22 cellular contexts compared by ENCODE assay signal in the genomic region with DNA sequence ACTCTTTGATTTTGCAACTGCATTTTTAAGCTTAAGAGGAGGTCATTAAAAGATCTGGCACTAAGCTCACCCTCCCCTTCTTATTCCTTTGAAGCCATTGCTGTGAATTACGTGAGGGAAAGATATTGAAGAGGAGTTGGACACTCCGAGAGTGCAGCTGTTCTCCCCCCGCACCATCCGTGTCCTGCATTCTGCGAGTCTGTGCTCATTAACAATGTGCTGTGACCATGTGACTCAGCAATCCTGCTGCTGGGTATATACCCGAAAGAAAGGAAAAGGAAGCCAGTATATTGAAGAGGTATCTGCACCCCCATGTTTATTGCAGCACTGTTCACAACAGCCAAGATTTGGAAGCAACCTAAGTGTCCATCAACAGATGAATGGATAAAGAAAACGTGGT. TPM values are rescaled to one million over a fixed set of nuclear protein-coding genes. Genes with fewer than 3 reads are reported as not detected.
A peak's percentile ranks its signal among the peaks of the same experiment; 100 is the strongest.
DNase-seq lines count a peak whose midpoint lies in the region; ATAC-seq, FAIRE-seq and TF ChIP-seq lines count a peak whose summit lies in the region.
"Had no signal": no experiment of that assay in that cellular context is flagged by ENCODE, and none has a peak within 500 bp of the region (broad histone marks: within the 10 kb centered on the region; RNA-seq: fewer than 3 reads in every experiment).

No MANE protein-coding gene starts in this region.

- CTCF ChIA-PET in A549 (lab: Yijun Ruan, JAX), result interaction anchor here (0.6 to 1.1 kb wide), 2 partner anchors 9 to 29 kb away, joined by 3 read pairs; no protein-coding TSS in a partner anchor
- CTCF ChIA-PET in IMR-90 (lab: Yijun Ruan, JAX), result interaction anchor here (0.8 to 0.9 kb wide), 2 partner anchors 16 to 377 kb away, joined by 3 to 4 read pairs; no protein-coding TSS in a partner anchor
- CTCF ChIA-PET in activated CD4-positive, alpha-beta memory T cell treated with anti-CD3 and anti-CD28 coated beads for 36 hours (lab: Charles Lee), result no interaction called here

- H3K56ac ChIP-seq in IMR-90 (ENCODE audit: extremely low read depth, insufficient read depth, low read length), result no peak overlapping the region

- H3K27ac Mint-ChIP-seq in mesothelial cell of epicardium (peak overlapping the region; percentile 7), immature natural killer cell (no peak overlapping the region), glutamatergic neuron (ENCODE audit: unreplicated experiment) (no peak overlapping the region)
- no peak overlapping the region for H3K27ac Mint-ChIP-seq in activated CD4-positive, alpha-beta memory T cell treated with anti-CD3 and anti-CD28 coated beads for 36 hours
- H3K27ac Mint-ChIP-seq: activated CD4-positive, alpha-beta T cell treated with anti-CD3 and anti-CD28 coated beads for 36 hours; activated naive CD4-positive, alpha-beta T cell treated with anti-CD3 and anti-CD28 coated beads for 36 hours; stimulated activated effector memory CD8-positive, alpha-beta T cell treated with anti-CD3 and anti-CD28 coated beads, Interleukin-12 subunit alpha, Interleukin-12 subunit beta, amount 100 ng/mL, for 72 hours had no signal

- H3K4me1 Mint-ChIP-seq in mesothelial cell of epicardium, result peaks cover 17% of the 10 kb centered on the region
- H3K4me1 Mint-ChIP-seq in immature natural killer cell, result peaks cover 4 to 9% of the 10 kb centered on the region in 2 donors
- H3K4me1 Mint-ChIP-seq in glutamatergic neuron (ENCODE audit: low read depth, unreplicated experiment), result peaks cover 10% of the 10 kb centered on the region
- H3K4me1 Mint-ChIP-seq in activated CD4-positive, alpha-beta memory T cell treated with anti-CD3 and anti-CD28 coated beads for 36 hours (ENCODE audit: low read depth), result peaks cover 3% of the 10 kb centered on the region
- H3K4me1 Mint-ChIP-seq: activated CD4-positive, alpha-beta T cell treated with anti-CD3 and anti-CD28 coated beads for 36 hours had no signal

- TF ChIP-seq RAD21 in A549 (conservative IDR thresholded peaks at IDR 0.05 in 1 of 2, IDR thresholded peaks at IDR 0.05 in 1 of 2) (no peak), IMR-90 (IDR thresholded peaks at IDR 0.05; ENCODE audit: low read length) (no peak)

- 0 out of 3 replicates have a peak overlapping the region, but pooled peaks have one; percentile 3 for H2BK15ac ChIP-seq in IMR-90 (ENCODE audit: low read depth, low read length)

- H3K27ac ChIP-seq in A549 (no peak overlapping the region), IMR-90 (ENCODE audit: insufficient read depth, low read length) (no peak overlapping the region; the same call in 1 of the 2 replicates)
- H3K27ac ChIP-seq: tibial nerve had no signal

- no TSS peak for BruUV-seq in IMR-90 (replicated peaks; lab: Mats Ljungman, UMichigan)

- H3K27me3 ChIP-seq in IMR-90 (ENCODE audit: control insufficient read depth, insufficient read depth, low read length), result no peaks in the 10 kb centered on the region
- H3K27me3 ChIP-seq: tibial nerve had no signal

- H3K9me3 ChIP-seq in A549 (no peaks in the 10 kb centered on the region), IMR-90 (ENCODE audit: control insufficient read depth, insufficient read depth, low read length) (no peaks in the 10 kb centered on the region)
- H3K9me3 ChIP-seq: tibial nerve had no signal

- H2BK5ac ChIP-seq in IMR-90 (ENCODE audit: low read depth, low read length, poor library complexity, severe bottlenecking), result no peak overlapping the region

- 0 out of 2 replicates have a peak overlapping the region, but pooled peaks have one; percentile 58 for H3K23ac ChIP-seq in IMR-90 (ENCODE audit: low read depth, low read length)

- 61% methylated on average over 7 of the region's 7 CpGs for WGBS in A549 (ENCODE audit: missing lambda C conversion rate)
- WGBS in IMR-90 (ENCODE audit: extremely low coverage in 2 of 2, insufficient read length in 1 of 2), 2 experiments, result no CpG with 5 or more reads among the region's 7 CpGs

- H3K4me3 Mint-ChIP-seq in mesothelial cell of epicardium, result no peak overlapping the region
- H3K4me3 Mint-ChIP-seq in immature natural killer cell, result no peak overlapping the region
- H3K4me3 Mint-ChIP-seq in glutamatergic neuron (ENCODE audit: unreplicated experiment), result no peak overlapping the region
- no peak overlapping the region for H3K4me3 Mint-ChIP-seq in activated CD4-positive, alpha-beta memory T cell treated with anti-CD3 and anti-CD28 coated beads for 36 hours
- H3K4me3 Mint-ChIP-seq: activated CD4-positive, alpha-beta T cell treated with anti-CD3 and anti-CD28 coated beads for 36 hours; activated naive CD4-positive, alpha-beta T cell treated with anti-CD3 and anti-CD28 coated beads for 36 hours; brain; neural crest cell; stimulated activated effector memory CD8-positive, alpha-beta T cell treated with anti-CD3 and anti-CD28 coated beads, Interleukin-12 subunit alpha, Interleukin-12 subunit beta, amount 100 ng/mL, for 72 hours had no signal

- peak overlapping the region; percentile 44 for H2AFZ ChIP-seq in IMR-90 (replicated peaks; ENCODE audit: low read length, poor library complexity)

- in situ Hi-C loops in IMR-90 (cut with MboI; ENCODE audit: low sequenced_read_pairs), result loop anchor here (10.0 to 25.0 kb wide), 5 partner anchors 180 to 863 kb away; no protein-coding TSS in a partner anchor

- POLR2A ChIA-PET in A549 (lab: Yijun Ruan, JAX), result no interaction called here
- POLR2A ChIA-PET in IMR-90 (lab: Charles Lee; ENCODE audit: unreplicated experiment), result interaction anchor here (0.5 kb wide), 1 partner anchor 481 kb away, joined by 5 read pairs; no protein-coding TSS in a partner anchor
- POLR2A ChIA-PET in activated CD4-positive, alpha-beta memory T cell treated with anti-CD3 and anti-CD28 coated beads for 36 hours (lab: Charles Lee), result no interaction called here

- H3K9ac ChIP-seq in IMR-90 (ENCODE audit: low read depth, low read length), result no peak overlapping the region; the same call in 1 of the 2 replicates

- TF ChIP-seq POLR2A in A549 (IDR thresholded peaks at IDR 0.05; ENCODE audit: low read length) (no peak), IMR-90 (IDR thresholded peaks at IDR 0.05; ENCODE audit: low read depth, low read length) (no peak)

- no peak overlapping the region for H4K5ac ChIP-seq in IMR-90 (ENCODE audit: low read depth, low read length)

- ATAC-seq in A549 (no peak), IMR-90 (ENCODE audit: low read depth) (peak; percentile 80)
- ATAC-seq: activated CD4-positive, alpha-beta T cell treated with anti-CD3 and anti-CD28 coated beads for 36 hours; stimulated activated effector memory CD8-positive, alpha-beta T cell treated with anti-CD3 and anti-CD28 coated beads, Interleukin-12 subunit alpha, Interleukin-12 subunit beta, amount 100 ng/mL, for 72 hours had no signal

- no peak for TF ChIP-seq CTCF in A549 (IDR thresholded peaks at IDR 0.05)
- no peak for TF ChIP-seq CTCF in IMR-90 (conservative IDR thresholded peaks at IDR 0.05; ENCODE audit: low read depth, low read length)
- TF ChIP-seq CTCF in cardiac fibroblast (IDR thresholded peaks at IDR 0.05; ENCODE audit: low read depth, low read length), result no peak
- TF ChIP-seq CTCF in mesothelial cell of epicardium (IDR thresholded peaks at IDR 0.05; ENCODE audit: unreplicated experiment), result no peak
- no peak for TF ChIP-seq CTCF in glutamatergic neuron (IDR thresholded peaks at IDR 0.05; ENCODE audit: partially characterized antibody, unreplicated experiment)

- no peak for TF ChIP-seq EP300 in A549 (IDR thresholded peaks at IDR 0.05)

- no peaks in the 10 kb centered on the region for H3K36me3 Mint-ChIP-seq in mesothelial cell of epicardium
- no peaks in the 10 kb centered on the region for H3K36me3 Mint-ChIP-seq in immature natural killer cell
- H3K36me3 Mint-ChIP-seq in glutamatergic neuron (ENCODE audit: unreplicated experiment), result peaks cover 6% of the 10 kb centered on the region
- H3K36me3 Mint-ChIP-seq in activated CD4-positive, alpha-beta memory T cell treated with anti-CD3 and anti-CD28 coated beads for 36 hours, result no peaks in the 10 kb centered on the region
- H3K36me3 Mint-ChIP-seq: brain; stimulated activated effector memory CD8-positive, alpha-beta T cell treated with anti-CD3 and anti-CD28 coated beads, Interleukin-12 subunit alpha, Interleukin-12 subunit beta, amount 100 ng/mL, for 72 hours had no signal

- H3K9me3 Mint-ChIP-seq in mesothelial cell of epicardium (peaks cover 6% of the 10 kb centered on the region), immature natural killer cell (no peaks in the 10 kb centered on the region), glutamatergic neuron (ENCODE audit: unreplicated experiment) (no peaks in the 10 kb centered on the region)
- no peaks in the 10 kb centered on the region for H3K9me3 Mint-ChIP-seq in activated CD4-positive, alpha-beta memory T cell treated with anti-CD3 and anti-CD28 coated beads for 36 hours
- H3K9me3 Mint-ChIP-seq: activated naive CD4-positive, alpha-beta T cell treated with anti-CD3 and anti-CD28 coated beads for 36 hours; stimulated activated effector memory CD8-positive, alpha-beta T cell treated with anti-CD3 and anti-CD28 coated beads, Interleukin-12 subunit alpha, Interleukin-12 subunit beta, amount 100 ng/mL, for 72 hours had no signal

- H3K27me3 Mint-ChIP-seq in mesothelial cell of epicardium (ENCODE audit: low read depth) (no peaks in the 10 kb centered on the region), immature natural killer cell (ENCODE audit: low read depth in 3 of 3) (peaks cover 9 to 15% (median 12%) of the 10 kb centered on the region in 3 donors), glutamatergic neuron (ENCODE audit: unreplicated experiment) (peaks cover 5% of the 10 kb centered on the region)
- H3K27me3 Mint-ChIP-seq in activated CD4-positive, alpha-beta memory T cell treated with anti-CD3 and anti-CD28 coated beads for 36 hours, result peaks cover 14% of the 10 kb centered on the region

- peak overlapping the region in 1 of 2 experiments; percentile 16; a peak in 2 of 4 replicates for H4K8ac ChIP-seq in IMR-90 (ENCODE audit: low read depth in 2 of 2, low read length in 2 of 2)

- 0 out of 2 replicates have a peak overlapping the region, but pooled peaks have one; percentile 4 for H4K91ac ChIP-seq in IMR-90 (ENCODE audit: insufficient read depth, low read depth, low read length)

- H3K4me2 ChIP-seq in A549, result no peak overlapping the region
- peak overlapping the region; percentile 76 for H3K4me2 ChIP-seq in IMR-90 (ENCODE audit: low read depth, low read length)

- no peak overlapping the region for H3K4ac ChIP-seq in IMR-90 (ENCODE audit: low read depth, low read length)

- intact Hi-C loops in IMR-90 (cut with micrococcal nuclease), result loop anchor here (5.0 to 10.0 kb wide), 4 partner anchors 98 to 623 kb away; no protein-coding TSS in a partner anchor
- intact Hi-C loops in activated CD4-positive, alpha-beta memory T cell treated with anti-CD3 and anti-CD28 coated beads for 36 hours (cut with micrococcal nuclease), result loop anchor here (5.0 to 10.0 kb wide), 3 partner anchors 190 to 623 kb away; partner anchors contain the start of gene SPIN1

- 0 out of 2 replicates have a peak overlapping the region, but pooled peaks have one; percentile 0 for H2BK20ac ChIP-seq in IMR-90 (ENCODE audit: low read depth, low read length)

- H3K4me1 ChIP-seq in A549, result peaks cover 8% of the 10 kb centered on the region; the same call in 2 of the 3 replicates
- H3K4me1 ChIP-seq in IMR-90 (ENCODE audit: control insufficient read depth, insufficient read depth, low read length), result peaks cover 3% of the 10 kb centered on the region; the same call in 1 of the 2 replicates

- H3K4me3 ChIP-seq in A549 (no peak overlapping the region), IMR-90 (ENCODE audit: insufficient read depth, low read depth, low read length) (no peak overlapping the region), cardiac fibroblast (replicated peaks in 1 of 2; ENCODE audit: low read depth in 2 of 2, low read length in 2 of 2) (no peak overlapping the region)
- H3K4me3 ChIP-seq: lung, tibial nerve had no signal

- H2AK9ac ChIP-seq in IMR-90 (replicated peaks; ENCODE audit: low read depth, low read length, poor library complexity), result no peak overlapping the region

- H3K36me3 ChIP-seq in IMR-90 (ENCODE audit: control insufficient read depth, insufficient read depth, low read length), result no peaks in the 10 kb centered on the region
- H3K36me3 ChIP-seq: tibial nerve had no signal

- dilution Hi-C loops in IMR-90 (cut with HindIII; ENCODE audit: low sequenced_read_pairs, unreplicated experiment), result no loop called here

- no peak overlapping the region for H2AK5ac ChIP-seq in IMR-90 (ENCODE audit: low read depth, low read length)

- H4K20me1 ChIP-seq in IMR-90 (ENCODE audit: insufficient read depth, low read length), result no peaks in the 10 kb centered on the region

- no peaks in the 10 kb centered on the region; a peak in 1 of 4 replicates for H3K79me1 ChIP-seq in IMR-90 (ENCODE audit: low read depth in 1 of 2, low read length in 2 of 2)

- no peak for FAIRE-seq in A549 (lab: Jason Lieb, UNC)

- H3K14ac ChIP-seq in IMR-90 (replicated peaks; ENCODE audit: low read depth, low read length), result peak overlapping the region; percentile 22; the same call in 1 of the 2 replicates

- DNase-seq in A549 (ENCODE audit: low read depth in 1 of 2, low spot score in 1 of 2), result peak in 1 of 2 experiments; percentile 16
- DNase-seq in IMR-90, result peak; percentile 74
- peak; percentile 37 to 56 for DNase-seq in cardiac fibroblast (ENCODE audit: low read depth in 2 of 2)
- DNase-seq in mesothelial cell of epicardium (ENCODE audit: low spot score in 2 of 2, unreplicated experiment in 2 of 2), result no peak
- DNase-seq in immature natural killer cell, result no peak
- DNase-seq in glutamatergic neuron, result no peak
- no peak for DNase-seq in activated CD4-positive, alpha-beta memory T cell treated with anti-CD3 and anti-CD28 coated beads for 36 hours
- no peak for DNase-seq in SW480 (ENCODE audit: low spot score)
- DNase-seq: ACHN; activated CD4-positive, alpha-beta T cell treated with anti-CD3 and anti-CD28 coated beads for 36 hours; activated naive CD4-positive, alpha-beta T cell treated with anti-CD3 and anti-CD28 coated beads for 36 hours; COR-L47; foreskin melanocyte; NCI-H1417; NCI-H345; SIG-M5 had no signal

- H3K18ac ChIP-seq in IMR-90 (ENCODE audit: low read depth, low read length), result no peak overlapping the region

- peak overlapping the region; percentile 13; the same call in 1 of the 2 replicates for H2BK120ac ChIP-seq in IMR-90 (ENCODE audit: low read depth, low read length)

- no peaks in the 10 kb centered on the region for H3K9me1 ChIP-seq in IMR-90 (ENCODE audit: insufficient read depth, low read length)

RNA-seq across cellular contexts. Expression of gene NXNL2, which starts 40.0 kb away (rescaled TPM):
- 1.1 and 1.4 TPM in 2 replicates for polyA plus RNA-seq in A549 (2011; rRNA removed)
- 1.8 and 1.9 TPM in 2 replicates for polyA plus RNA-seq in A549 (2012; cell fraction: cytosol; rRNA removed)
- polyA plus RNA-seq in A549 (2012; cell fraction: nucleus; rRNA removed), result 3.0 and 4.2 TPM in 2 replicates
- 0.70 to 0.92 TPM (median 0.71 TPM) in 3 replicates for polyA plus RNA-seq in A549 (2017; fragmentation: RNase III; extraction: RNeasy Plus Mini Kit Qiagen cat#74134 plus additional on column Dnase treatment)
- 0.37 and 0.54 TPM in 2 replicates for polyA minus RNA-seq in A549 (2011; rRNA and poly(A)+ RNA removed)
- total RNA-seq in IMR-90 (2012; rRNA removed), result 3.2 and 4.7 TPM in 2 replicates
- polyA plus RNA-seq in IMR-90 (2012; rRNA removed), result 6.4 and 9.1 TPM in 2 replicates
- polyA plus RNA-seq in IMR-90 (2012; cell fraction: cytosol; rRNA removed), result 12.3 and 16.6 TPM in 2 replicates
- 5.2 and 20.4 TPM in 2 replicates for polyA plus RNA-seq in IMR-90 (2012; cell fraction: nucleus; rRNA removed; ENCODE audit: low replicate concordance)
- total RNA-seq in mesothelial cell of epicardium, result 2.0 to 2.6 TPM (median 2.2 TPM) in 3 replicates
- not detected for polyA plus RNA-seq in immature natural killer cell
- total RNA-seq in glutamatergic neuron (ENCODE audit: unreplicated experiment), result not detected
- total RNA-seq in activated CD4-positive, alpha-beta memory T cell treated with anti-CD3 and anti-CD28 coated beads for 36 hours, result not detected
- total RNA-seq: activated CD4-positive, alpha-beta T cell treated with anti-CD3 and anti-CD28 coated beads for 36 hours; activated naive CD4-positive, alpha-beta T cell treated with anti-CD3 and anti-CD28 coated beads for 36 hours; neural crest cell; T-helper 2 cell treated with Interferon-gamma antibody and Interleukin-4, amounts not matched to agents 100 ng/mL and 5 ng/mL, for 36 hours had no signal

Comparison
In these comparisons a context has a peak if more than half of its experiments do, and no peak if none do; other contexts are left out.
1. DNase-seq: peak in IMR-90 (single experiment) and cardiac fibroblast (2 of 2); none in mesothelial cell of epicardium (0 of 2), immature natural killer cell (0 of 3), glutamatergic neuron (single experiment), activated CD4-positive, alpha-beta memory T cell treated with anti-CD3 and anti-CD28 coated beads for 36 hours (single experiment) and SW480 (single experiment).